1 cellular context compared by ENCODE assay signal in genomic region chr19:44553478-44554171, GRCh38.
TF ChIP-seq lines count a peak whose summit lies in the region.

No MANE protein-coding gene starts in this region.

TF ChIP-seq in K562, 482 proteins besides CTCF, POLR2A, EP300 and RAD21 (continued from another document and continues in another):
- no peak for TF ChIP-seq RERE (CRISPR knock-in tag; IDR thresholded peaks at IDR 0.05; ENCODE audit: borderline replicate concordance)
- no peak for TF ChIP-seq PYGO2 (tag; IDR thresholded peaks at IDR 0.05)
- no peak for TF ChIP-seq ZFP30 (CRISPR knock-in tag; IDR thresholded peaks at IDR 0.05; ENCODE audit: borderline replicate concordance)
- no peak for TF ChIP-seq RAD51 (IDR thresholded peaks at IDR 0.05; ENCODE audit: borderline replicate concordance, low read depth)
- no peak for TF ChIP-seq ZNF3 (CRISPR knock-in tag; IDR thresholded peaks at IDR 0.05)
- TF ChIP-seq NBN (IDR thresholded peaks at IDR 0.05; ENCODE audit: low read depth) = no peak
- no peak for TF ChIP-seq FOXO4 (CRISPR knock-in tag; IDR thresholded peaks at IDR 0.05)
- no peak for TF ChIP-seq ZBTB33 (CRISPR knock-in tag; IDR thresholded peaks at IDR 0.05)
- TF ChIP-seq MED1 (CRISPR knock-in tag; IDR thresholded peaks at IDR 0.05; ENCODE audit: borderline replicate concordance) = no peak
- TF ChIP-seq ZNF639 (CRISPR knock-in tag; conservative IDR thresholded peaks at IDR 0.05 in 1 of 2, IDR thresholded peaks at IDR 0.05 in 1 of 2) = no peak
- TF ChIP-seq TOE1 (IDR thresholded peaks at IDR 0.05; ENCODE audit: borderline replicate concordance) = no peak
- TF ChIP-seq TOE1 (CRISPR knock-in tag; IDR thresholded peaks at IDR 0.05; ENCODE audit: borderline replicate concordance, low read depth) = no peak
- no peak for TF ChIP-seq REST (CRISPR knock-in tag; IDR thresholded peaks at IDR 0.05; ENCODE audit: low read depth)
- peak; percentile 82; the same call in 1 of the 2 replicates for TF ChIP-seq MTA3 (IDR thresholded peaks at IDR 0.05; ENCODE audit: borderline replicate concordance)
- no peak for TF ChIP-seq XRCC4 (IDR thresholded peaks at IDR 0.05; ENCODE audit: extremely low read depth, insufficient read depth, insufficient read length)
- TF ChIP-seq GTF2F1 (IDR thresholded peaks at IDR 0.05; ENCODE audit: low read depth, low read length) = no peak
- peak; percentile 94 for TF ChIP-seq CBFA2T3 (IDR thresholded peaks at IDR 0.05)
- peak; percentile 72; the same call in 1 of the 2 replicates for TF ChIP-seq POLR2AphosphoS5 (IDR thresholded peaks at IDR 0.05; ENCODE audit: control insufficient read depth, insufficient read depth, low read depth, low read length)
- no peak for TF ChIP-seq CHD1 (IDR thresholded peaks at IDR 0.05; ENCODE audit: low read length)
- TF ChIP-seq ZNF134 (CRISPR knock-in tag; conservative IDR thresholded peaks at IDR 0.05) = no peak
- no peak for TF ChIP-seq ZNF740 (CRISPR knock-in tag; IDR thresholded peaks at IDR 0.05)
- TF ChIP-seq ZNF740 (tag; IDR thresholded peaks at IDR 0.05) = no peak
- TF ChIP-seq HBP1 (CRISPR knock-in tag; IDR thresholded peaks at IDR 0.05) = no peak
- peak in 1 of 2 experiments; percentile 30; a peak in 1 of 4 replicates for TF ChIP-seq NRF1 (conservative IDR thresholded peaks at IDR 0.05 in 1 of 2, IDR thresholded peaks at IDR 0.05 in 1 of 2)
- TF ChIP-seq NCOA2 (IDR thresholded peaks at IDR 0.05; ENCODE audit: partially characterized antibody in 2 of 2) = no peak
- peak; percentile 40 for TF ChIP-seq TAF1 (IDR thresholded peaks at IDR 0.05; ENCODE audit: control insufficient read depth, extremely low read depth, insufficient read depth, low read length, severe bottlenecking)
- TF ChIP-seq SMARCB1 (IDR thresholded peaks at IDR 0.05; ENCODE audit: insufficient read length, low read depth) = no peak
- peak; percentile 21; the same call in 1 of the 2 replicates for TF ChIP-seq NFE2L1 (tag; IDR thresholded peaks at IDR 0.05; ENCODE audit: borderline replicate concordance, low read depth)
- TF ChIP-seq ZBTB5 (IDR thresholded peaks at IDR 0.05) = no peak
- TF ChIP-seq LARP7 (IDR thresholded peaks at IDR 0.05) = no peak
- TF ChIP-seq TEAD1 (CRISPR knock-in tag; IDR thresholded peaks at IDR 0.05) = no peak
- TF ChIP-seq KAT2B (IDR thresholded peaks at IDR 0.05; ENCODE audit: low read depth, low read length) = no peak
- TF ChIP-seq ARNT (IDR thresholded peaks at IDR 0.05) = 0 out of 4 replicates have a peak, but pooled peaks of 1 of the 2 experiments have one; percentile 20
- TF ChIP-seq ILK (tag; IDR thresholded peaks at IDR 0.05; ENCODE audit: borderline replicate concordance, low read depth) = no peak
- no peak for TF ChIP-seq NFXL1 (CRISPR knock-in tag; IDR thresholded peaks at IDR 0.05)
- peak; percentile 31; the same call in 1 of the 2 replicates for TF ChIP-seq CC2D1A (IDR thresholded peaks at IDR 0.05)
- TF ChIP-seq PHF20 (IDR thresholded peaks at IDR 0.05; ENCODE audit: partially characterized antibody) = no peak
- TF ChIP-seq ZNF77 (CRISPR knock-in tag; IDR thresholded peaks at IDR 0.05) = no peak
